ENCODE assay signal across 1 cellular context in genomic region chr17:63820963-63821561, GRCh38.
TF ChIP-seq lines count a peak whose summit lies in the region.

No MANE protein-coding gene starts in this region.

TF ChIP-seq in HepG2, 621 proteins besides CTCF, POLR2A, EP300 and RAD21:
- TF ChIP-seq ZNF670 (CRISPR knock-in tag; IDR thresholded peaks at IDR 0.05; ENCODE audit: borderline replicate concordance) (no peak), THRA (CRISPR knock-in tag; IDR thresholded peaks at IDR 0.05; ENCODE audit: borderline replicate concordance) (no peak), RBFOX2 (IDR thresholded peaks at IDR 0.05; ENCODE audit: low read depth, low read length) (no peak), RBM22 (optimal IDR thresholded peaks at IDR 0.05; ENCODE audit: low read length) (peak; percentile 19), ESRRA (CRISPR knock-in tag; IDR thresholded peaks at IDR 0.05; ENCODE audit: low read depth) (no peak), ZNF12 (CRISPR knock-in tag; IDR thresholded peaks at IDR 0.05) (no peak), ZBTB44 (CRISPR knock-in tag; IDR thresholded peaks at IDR 0.05) (no peak), ZBTB49 (CRISPR knock-in tag; IDR thresholded peaks at IDR 0.05; ENCODE audit: borderline replicate concordance) (no peak)
TF ChIP-seq in HepG2: peak in this region for 1.
